12 cellular contexts compared by ENCODE assay signal in genomic region chr10:102240467-102241036, GRCh38. TPM values are rescaled to one million over a fixed set of nuclear protein-coding genes. Genes with fewer than 3 reads are reported as not detected.
DNase-seq lines count a peak whose midpoint lies in the region; ATAC-seq and TF ChIP-seq lines count a peak whose summit lies in the region.
"Had no signal": no experiment of that assay in that cellular context is flagged by ENCODE, and none has a peak within 500 bp of the region (broad histone marks: within the 10 kb centered on the region; RNA-seq: fewer than 3 reads in every experiment).

No MANE protein-coding gene starts in this region.

- H3K79me2 ChIP-seq in PC-3 (ENCODE audit: low read length): peaks cover 1% of the 10 kb centered on the region

- peaks cover 22 to 32% of the 10 kb centered on the region in 2 donors for H3K4me1 Mint-ChIP-seq in natural killer cell

- peak overlapping the region; percentile 81 for H3K4me3 Mint-ChIP-seq in natural killer cell

- no peak for TF ChIP-seq EP300 in esophagus muscularis mucosa (IDR thresholded peaks at IDR 0.05)

- no peak overlapping the region for H3K27ac Mint-ChIP-seq in natural killer cell

- H3K9me2 ChIP-seq in PC-3 (replicated peaks; ENCODE audit: low read length): no peaks in the 10 kb centered on the region

- 46% methylated on average over 15 of the region's 40 CpGs for WGBS in esophagus muscularis mucosa

- no TSS peak for BruUV-seq in A673 (replicated peaks; lab: Mats Ljungman, UMichigan)
- BruUV-seq in PC-3 (replicated peaks; lab: Mats Ljungman, UMichigan): no TSS peak

- H3K27ac ChIP-seq in A673 (ENCODE audit: low read depth, low read length, poor library complexity, severe bottlenecking) (no peak overlapping the region), PC-3 (ENCODE audit: low read length) (no peak overlapping the region), esophagus muscularis mucosa (replicated peaks in 1 of 4) (no peak overlapping the region)

- TF ChIP-seq CTCF in A673 (conservative IDR thresholded peaks at IDR 0.05; ENCODE audit: low read depth, low read length) (no peak), PC-3 (conservative IDR thresholded peaks at IDR 0.05; ENCODE audit: low read depth, low read length) (no peak), esophagus muscularis mucosa (IDR thresholded peaks at IDR 0.05) (no peak), natural killer cell (IDR thresholded peaks at IDR 0.05) (no peak)

- intact Hi-C loops in A673 (cut with micrococcal nuclease; ENCODE audit: unreplicated experiment): no loop called here
- intact Hi-C loops in PC-3 (cut with micrococcal nuclease): no loop called here
- intact Hi-C loops in esophagus muscularis mucosa (cut with DNase I): no loop called here
- intact Hi-C loops in natural killer cell (cut with micrococcal nuclease): loop anchor here (10.0 kb wide), 1 partner anchor 404 kb away; the partner anchor contains the start of gene TRIM8

- H3K4me3 ChIP-seq in A673 (ENCODE audit: low read depth, low read length, poor library complexity, severe bottlenecking) (peak overlapping the region; percentile 44), PC-3 (ENCODE audit: low read length) (no peak overlapping the region), esophagus muscularis mucosa (peak overlapping the region; percentile 63 to 68 (median 65)), MG63 (no peak overlapping the region)

- peak overlapping the region; percentile 92; the same call in 1 of the 2 replicates for H3K4me2 ChIP-seq in PC-3 (ENCODE audit: low read length)

- TF ChIP-seq POLR2A in esophagus muscularis mucosa (IDR thresholded peaks at IDR 0.05; ENCODE audit: low read depth): no peak

- no peaks in the 10 kb centered on the region for H3F3A ChIP-seq in PC-3 (ENCODE audit: low read length, unreplicated experiment)

- H3K9me3 ChIP-seq in A673 (ENCODE audit: low read depth, low read length, poor library complexity, severe bottlenecking) (no peaks in the 10 kb centered on the region), PC-3 (ENCODE audit: low read length) (no peaks in the 10 kb centered on the region), esophagus muscularis mucosa (no peaks in the 10 kb centered on the region), MG63 (no peaks in the 10 kb centered on the region)

- POLR2A ChIA-PET in A673 (lab: Charles Lee; ENCODE audit: low non-redundant PET): no interaction called here
- POLR2A ChIA-PET in PC-3 (lab: Charles Lee; ENCODE audit: unreplicated experiment): no interaction called here

- H2AFZ ChIP-seq in PC-3 (ENCODE audit: low read length): no peak overlapping the region

- CTCF ChIA-PET in A673 (lab: Charles Lee) (interaction anchor here (1.1 to 2.4 kb wide), 2 partner anchors 9 to 112 kb away, joined by 4 to 9 read pairs; no protein-coding TSS in a partner anchor), PC-3 (lab: Charles Lee) (no interaction called here)

- H4K20me1 ChIP-seq in PC-3 (ENCODE audit: low read length): no peaks in the 10 kb centered on the region

- no peaks in the 10 kb centered on the region for H3K36me3 Mint-ChIP-seq in natural killer cell

- H3K36me3 ChIP-seq in A673 (ENCODE audit: insufficient read depth, low read length, poor library complexity, severe bottlenecking) (no peaks in the 10 kb centered on the region), PC-3 (ENCODE audit: low read depth, low read length) (no peaks in the 10 kb centered on the region), esophagus muscularis mucosa (no peaks in the 10 kb centered on the region), MG63 (no peaks in the 10 kb centered on the region)

- DNase-seq in A673 (ENCODE audit: low spot score) (no peak), PC-3 (no peak), esophagus muscularis mucosa (ENCODE audit: extremely low spot score) (no peak), natural killer cell (no peak), cerebellar nuclear complex (lab: John Stamatoyannopoulos, UW) (no peak), MG63 (no peak)
- DNase-seq: DND-41, NCI-H2227 treated with DMSO at 0.1 percent for 48 hours had no signal

- H3K27me3 Mint-ChIP-seq in natural killer cell (ENCODE audit: low read depth in 2 of 2): peaks cover 33 to 54% of the 10 kb centered on the region in 2 donors

- no peaks in the 10 kb centered on the region for H3K9me3 Mint-ChIP-seq in natural killer cell

- H3K9ac ChIP-seq in PC-3 (ENCODE audit: low read length): no peak overlapping the region

- H3K27me3 ChIP-seq in A673 (replicated peaks; ENCODE audit: insufficient read depth, low read depth, low read length, poor library complexity) (no peaks in the 10 kb centered on the region), PC-3 (ENCODE audit: low read length) (no peaks in the 10 kb centered on the region), esophagus muscularis mucosa (peaks cover 0 to 23% (median 2%) of the 10 kb centered on the region in 4 donors), MG63 (no peaks in the 10 kb centered on the region)

- H3K4me1 ChIP-seq in A673 (ENCODE audit: insufficient read depth, low read length, poor library complexity, severe bottlenecking) (peaks cover 12% of the 10 kb centered on the region), PC-3 (ENCODE audit: insufficient read depth, low read length) (peaks cover 20% of the 10 kb centered on the region), esophagus muscularis mucosa (peaks cover 20 to 41% (median 32%) of the 10 kb centered on the region in 4 donors)

- ATAC-seq in PC-3 (no peak), natural killer cell (no peak), HG03439 (IDR thresholded peaks at IDR 0.05; ENCODE audit: unreplicated experiment) (no peak), GM19467 (IDR thresholded peaks at IDR 0.05; ENCODE audit: unreplicated experiment) (no peak)

RNA-seq across cellular contexts. Expression of gene PITX3, which starts 0.8 kb away (rescaled TPM):
- total RNA-seq in A673 (2021) (not detected in 2 replicates), PC-3 (2014; rRNA removed) (not detected in 2 replicates), esophagus muscularis mucosa (not detected), natural killer cell (not detected)
- total RNA-seq in MG63 (2014; rRNA removed; shearing (Covaris generic); ENCODE audit: low replicate concordance): not detected in 2 replicates
- total RNA-seq: lower leg skin, temporal lobe had no signal

RNA-seq across cellular contexts. Expression of gene GBF1, which starts 4.8 kb away (rescaled TPM):
- total RNA-seq in A673 (2021) (48.4 and 50.0 TPM in 2 replicates), PC-3 (2014; rRNA removed) (25.2 and 31.3 TPM in 2 replicates), esophagus muscularis mucosa (10 to 100 TPM; 33.1 to 52.4 (median 40.0) TPM), natural killer cell (10 to 100 TPM; 48.2 to 52.5 (median 50.9) TPM)
- total RNA-seq in MG63 (2014; rRNA removed; shearing (Covaris generic); ENCODE audit: low replicate concordance): 9.5 and 15.8 TPM in 2 replicates

RNA-seq across cellular contexts. Expression of gene ELOVL3, which starts 14.5 kb away (rescaled TPM):
- total RNA-seq in A673 (2021): 0.44 TPM in 1 of 2 replicates, not detected in the other
- total RNA-seq in PC-3 (2014; rRNA removed): 0.40 TPM in 2 replicates
- total RNA-seq in esophagus muscularis mucosa: under 1 TPM in 1 of 4 donors, not detected in 3; 0.19 TPM
- total RNA-seq in natural killer cell: not detected
- total RNA-seq in MG63 (2014; rRNA removed; shearing (Covaris generic); ENCODE audit: low replicate concordance): 0.15 TPM in 1 of 2 replicates, not detected in the other
- total RNA-seq: temporal lobe had no signal

Comparison
In these comparisons a context has a peak if more than half of its experiments do, and no peak if none do; other contexts are left out.
1. H3K4me3 ChIP-seq: peak in A673 (single experiment) and esophagus muscularis mucosa (4 of 4); none in PC-3 (single experiment) and MG63 (single experiment).